In genomic region chr6:84582997-84583396, GRCh38 we compare ENCODE assay signal across 1 cellular context.
TF ChIP-seq lines count a peak whose summit lies in the region.

No MANE protein-coding gene starts in this region.

TF ChIP-seq in GM23338, 12 proteins besides CTCF, POLR2A, EP300 and RAD21 (continued from another document):
- TF ChIP-seq ZNF462 (CRISPR knock-in tag; IDR thresholded peaks at IDR 0.05) (no peak), REST (IDR thresholded peaks at IDR 0.05; ENCODE audit: unreplicated experiment) (no peak), ETS1 (IDR thresholded peaks at IDR 0.05) (no peak), CREB1 (CRISPR knock-in tag; IDR thresholded peaks at IDR 0.05; ENCODE audit: low read depth) (no peak), ZNF114 (CRISPR knock-in tag; IDR thresholded peaks at IDR 0.05) (no peak), STAT1 (IDR thresholded peaks at IDR 0.05; ENCODE audit: unreplicated experiment) (no peak), EZH2 (IDR thresholded peaks at IDR 0.05; ENCODE audit: low read depth, unreplicated experiment) (no peak)
